In genomic region chr2:215411941-215412743, GRCh38 we compare ENCODE assay signal across 22 cellular contexts. TPM values are rescaled to one million over a fixed set of nuclear protein-coding genes. Genes with fewer than 3 reads are reported as not detected.
DNase-seq lines count a peak whose midpoint lies in the region; ATAC-seq and TF ChIP-seq lines count a peak whose summit lies in the region.
"Had no signal": no experiment of that assay in that cellular context is flagged by ENCODE, and none has a peak within 500 bp of the region (broad histone marks: within the 10 kb centered on the region; RNA-seq: fewer than 3 reads in every experiment).

No MANE protein-coding gene starts in this region.

- ATAC-seq in SK-N-SH treated with all-trans-retinoic acid at 6 μM for 48 hours, result no peak
- no peak for ATAC-seq in WTC11
- no peak for ATAC-seq in thoracic aorta (ENCODE audit: insufficient number of reproducible peaks, low FRiP score, low read depth)
- no peak for ATAC-seq in activated CD8-positive, alpha-beta T cell treated with anti-CD3 and anti-CD28 coated beads for 36 hours
- ATAC-seq: GM12878, GM23338 had no signal

- TF ChIP-seq POLR2A in esophagus squamous epithelium (IDR thresholded peaks at IDR 0.05), result no peak

- CTCF ChIA-PET in SK-N-SH (lab: Yijun Ruan, JAX) (interaction anchor here (0.9 to 1.3 kb wide), 2 partner anchors 11 to 42 kb away, joined by 3 to 4 read pairs; no protein-coding TSS in a partner anchor), WTC11 (lab: Charles Lee) (no interaction called here)
- CTCF ChIA-PET in activated CD8-positive, alpha-beta T cell treated with anti-CD3 and anti-CD28 coated beads for 36 hours (lab: Charles Lee), result no interaction called here

- no peaks in the 10 kb centered on the region for H3K9me3 ChIP-seq in SK-N-SH
- H3K9me3 ChIP-seq in esophagus squamous epithelium, result no peaks in the 10 kb centered on the region
- H3K9me3 ChIP-seq in thoracic aorta, result no peaks in the 10 kb centered on the region
- H3K9me3 ChIP-seq: BE2C had no signal

- peaks cover 36% of the 10 kb centered on the region for H3K36me3 Mint-ChIP-seq in WTC11
- H3K36me3 Mint-ChIP-seq in activated CD8-positive, alpha-beta T cell treated with anti-CD3 and anti-CD28 coated beads for 36 hours (ENCODE audit: low read depth), result no peaks in the 10 kb centered on the region

- H3K79me2 ChIP-seq in SK-N-SH (ENCODE audit: insufficient read depth), result peaks cover 77% of the 10 kb centered on the region

- 95% methylated on average over 9 of the region's 9 CpGs for WGBS in SK-N-SH (ENCODE audit: low lambda C conversion rate)
- 93 to 95% methylated on average over 9 of the region's 9 CpGs for WGBS in esophagus squamous epithelium, 2 donors

- TF ChIP-seq CTCF in SK-N-SH (IDR thresholded peaks at IDR 0.05) (no peak), WTC11 (IDR thresholded peaks at IDR 0.05) (no peak), esophagus squamous epithelium (IDR thresholded peaks at IDR 0.05) (no peak), thoracic aorta (IDR thresholded peaks at IDR 0.05) (no peak)
- TF ChIP-seq CTCF in activated CD8-positive, alpha-beta T cell treated with anti-CD3 and anti-CD28 coated beads for 36 hours (IDR thresholded peaks at IDR 0.05), result no peak

- no peak overlapping the region for H3K9ac ChIP-seq in SK-N-SH
- H3K9ac ChIP-seq: KMS-11 had no signal

- no peak overlapping the region for H3K4me3 Mint-ChIP-seq in WTC11
- H3K4me3 Mint-ChIP-seq in activated CD8-positive, alpha-beta T cell treated with anti-CD3 and anti-CD28 coated beads for 36 hours, result no peak overlapping the region
- H3K4me3 Mint-ChIP-seq: CD4-positive, alpha-beta T cell; GM23338 had no signal

- no peaks in the 10 kb centered on the region for H3K27me3 ChIP-seq in SK-N-SH (ENCODE audit: insufficient read depth)
- H3K27me3 ChIP-seq in esophagus squamous epithelium, result no peaks in the 10 kb centered on the region
- H3K27me3 ChIP-seq in thoracic aorta (replicated peaks; ENCODE audit: insufficient read depth), result no peaks in the 10 kb centered on the region
- H3K27me3 ChIP-seq: BE2C had no signal

- DNase-seq in SK-N-SH (no peak), WTC11 (ENCODE audit: low spot score) (no peak), esophagus squamous epithelium (lab: John Stamatoyannopoulos, UW) (no peak), thoracic aorta (ENCODE audit: low spot score) (no peak), substantia nigra (lab: John Stamatoyannopoulos, UW) (no peak)
- no peak for DNase-seq in activated CD8-positive, alpha-beta T cell treated with anti-CD3 and anti-CD28 coated beads for 36 hours
- DNase-seq in activated CD4-positive, CD25-positive, alpha-beta regulatory T cell treated with anti-CD3 and anti-CD28 coated beads, Interleukin-2, amount 50 U/mL, for 72 hours, result no peak
- DNase-seq: BE2C; CD4-positive, alpha-beta T cell; EL; HCEC 1CT; MV-4-11; NCI-H1694 treated with DMSO at 0.1 percent for 48 hours; NCI-H2107; NCI-H510A; NCI-H748 treated with DMSO at 0.1 percent for 48 hours; SIG-M5 had no signal

- peaks cover 45 to 92% of the 10 kb centered on the region in 2 experiments for H3K36me3 ChIP-seq in SK-N-SH (replicated peaks in 1 of 2; ENCODE audit: control insufficient read depth in 1 of 2, insufficient read depth in 2 of 2, low read length in 1 of 2)
- peaks cover 0 to 24% (median 0%) of the 10 kb centered on the region in 3 donors for H3K36me3 ChIP-seq in esophagus squamous epithelium
- H3K36me3 ChIP-seq in thoracic aorta, result peaks cover 58% of the 10 kb centered on the region
- H3K36me3 ChIP-seq: BE2C had no signal

- H3K9me3 Mint-ChIP-seq in WTC11, result no peaks in the 10 kb centered on the region
- H3K9me3 Mint-ChIP-seq in activated CD8-positive, alpha-beta T cell treated with anti-CD3 and anti-CD28 coated beads for 36 hours, result no peaks in the 10 kb centered on the region
- H3K9me3 Mint-ChIP-seq: CD4-positive, alpha-beta T cell; GM23338 had no signal

- H3K9me2 ChIP-seq in SK-N-SH, result no peaks in the 10 kb centered on the region

- peaks cover 69% of the 10 kb centered on the region for H4K20me1 ChIP-seq in SK-N-SH (ENCODE audit: insufficient read depth)

- H3K27me3 Mint-ChIP-seq in WTC11 (ENCODE audit: low read depth), result no peaks in the 10 kb centered on the region
- peaks cover 22% of the 10 kb centered on the region for H3K27me3 Mint-ChIP-seq in activated CD8-positive, alpha-beta T cell treated with anti-CD3 and anti-CD28 coated beads for 36 hours

- H2AFZ ChIP-seq in SK-N-SH (ENCODE audit: low read depth), result no peak overlapping the region
- H2AFZ ChIP-seq: GM23338 had no signal

- no peak for TF ChIP-seq EP300 in SK-N-SH (IDR thresholded peaks at IDR 0.05; ENCODE audit: borderline replicate concordance in 1 of 2, low read depth in 1 of 2, low read length in 1 of 2)

- no peak for TF ChIP-seq RAD21 in SK-N-SH (IDR thresholded peaks at IDR 0.05; ENCODE audit: low read length)

- peaks cover 97% of the 10 kb centered on the region for H3F3A ChIP-seq in SK-N-SH (replicated peaks; ENCODE audit: insufficient read depth)

- no peak overlapping the region for H3K4me3 ChIP-seq in SK-N-SH (ENCODE audit: low read depth in 2 of 2, low read length in 1 of 2)
- no peak overlapping the region for H3K4me3 ChIP-seq in esophagus squamous epithelium
- no peak overlapping the region for H3K4me3 ChIP-seq in thoracic aorta
- H3K4me3 ChIP-seq: GM12878, GM23338 had no signal

- H3K27ac ChIP-seq in SK-N-SH (ENCODE audit: low read depth in 2 of 2, low read length in 1 of 2) (peak overlapping the region in 1 of 2 experiments; percentile 83; a peak in 2 of 4 replicates), esophagus squamous epithelium (peak overlapping the region in 3 of 4 donors; percentile 33 to 45 (median 37)), thoracic aorta (peak overlapping the region; percentile 39 to 62), substantia nigra (ENCODE audit: low read depth, low read length, poor library complexity, severe bottlenecking) (no peak overlapping the region)
- H3K27ac ChIP-seq: 22Rv1, KMS-11 had no signal

- POLR2A ChIA-PET in SK-N-SH (lab: Yijun Ruan, JAX), result no interaction called here
- POLR2A ChIA-PET in WTC11 (lab: Charles Lee), result no interaction called here
- POLR2A ChIA-PET in activated CD8-positive, alpha-beta T cell treated with anti-CD3 and anti-CD28 coated beads for 36 hours (lab: Charles Lee), result no interaction called here

- H3K27ac Mint-ChIP-seq in WTC11, result no peak overlapping the region
- no peak overlapping the region for H3K27ac Mint-ChIP-seq in activated CD8-positive, alpha-beta T cell treated with anti-CD3 and anti-CD28 coated beads for 36 hours
- H3K27ac Mint-ChIP-seq: CD4-positive, alpha-beta T cell had no signal

- intact Hi-C loops in esophagus squamous epithelium (cut with DNase I), result no loop called here
- intact Hi-C loops in activated CD8-positive, alpha-beta T cell treated with anti-CD3 and anti-CD28 coated beads for 36 hours (cut with micrococcal nuclease), result no loop called here

- peaks cover 0 to 58% of the 10 kb centered on the region in 2 experiments; a peak in 3 of 4 replicates for H3K4me1 ChIP-seq in SK-N-SH (ENCODE audit: control insufficient read depth in 1 of 2, insufficient read depth in 2 of 2, low read depth in 1 of 2, low read length in 1 of 2)
- H3K4me1 ChIP-seq in esophagus squamous epithelium, result peaks cover 0 to 15% (median 4%) of the 10 kb centered on the region in 3 donors
- H3K4me1 ChIP-seq in thoracic aorta (ENCODE audit: control insufficient read depth in 1 of 2, low read depth in 2 of 2), result peaks cover 4 to 57% of the 10 kb centered on the region in 2 donors
- H3K4me1 ChIP-seq: BE2C had no signal

- peaks cover 3% of the 10 kb centered on the region; the same call in 1 of the 2 replicates for H3K4me1 Mint-ChIP-seq in WTC11
- peaks cover 16% of the 10 kb centered on the region for H3K4me1 Mint-ChIP-seq in activated CD8-positive, alpha-beta T cell treated with anti-CD3 and anti-CD28 coated beads for 36 hours (ENCODE audit: low read depth)

- peak overlapping the region; percentile 21; the same call in 1 of the 2 replicates for H3K4me2 ChIP-seq in SK-N-SH
- H3K4me2 ChIP-seq: GM23338, KMS-11 had no signal

TF ChIP-seq in SK-N-SH treated with all-trans-retinoic acid at 6 μM for 48 hours, 23 proteins besides CTCF, POLR2A, EP300 and RAD21 (continues in another document):
- TF ChIP-seq ISL1 (CRISPR knock-in tag; IDR thresholded peaks at IDR 0.05), result no peak
- no peak for TF ChIP-seq ARNTL (CRISPR knock-in tag; IDR thresholded peaks at IDR 0.05; ENCODE audit: borderline replicate concordance, low read depth)
- no peak for TF ChIP-seq TOX (CRISPR knock-in tag; IDR thresholded peaks at IDR 0.05; ENCODE audit: borderline replicate concordance)

TF ChIP-seq in WTC11, 78 proteins besides CTCF, POLR2A, EP300 and RAD21:
- TF ChIP-seq RORB (CRISPR knock-in tag; IDR thresholded peaks at IDR 0.05) (peak; percentile 6; the same call in 1 of the 2 replicates), ZSCAN18 (CRISPR knock-in tag; IDR thresholded peaks at IDR 0.05) (no peak)

RNA-seq across cellular contexts. Expression of gene FN1, which starts 23.7 kb away (rescaled TPM):
- polyA plus RNA-seq in SK-N-SH (2012; rRNA removed), result 1,637 and 1,671 TPM in 2 replicates
- polyA plus RNA-seq in SK-N-SH (2012; cell fraction: cytosol; rRNA removed), result 978 and 1,254 TPM in 2 replicates
- polyA plus RNA-seq in SK-N-SH (2012; cell fraction: nucleus; rRNA removed), result 2,323 and 4,066 TPM in 2 replicates
- total RNA-seq in WTC11 (2021) (102 to 115 TPM (median 111 TPM) in 3 replicates), esophagus squamous epithelium (100 to 1,000 TPM in 2 of 4 donors, 10 to 100 TPM in 2; 15.7 to 393 (median 112) TPM), thoracic aorta (1,000 to 10,000 TPM; 6,415 to 8,882 TPM)
- total RNA-seq in activated CD8-positive, alpha-beta T cell treated with anti-CD3 and anti-CD28 coated beads for 36 hours, result under 1 TPM in 1 of 2 experiments, not detected in 1; 0.11 TPM

Comparison
In these comparisons a context has a peak if more than half of its experiments do, and no peak if none do; other contexts are left out.
1. RNA of gene FN1, which starts 23.7 kb away (total RNA-seq): 6,415 to 8,882 TPM in thoracic aorta; 15.7 to 393 TPM in esophagus squamous epithelium, 102 to 115 TPM in WTC11 and 0.11 TPM in activated CD8-positive, alpha-beta T cell treated with anti-CD3 and anti-CD28 coated beads for 36 hours; every median in the first group is over 10 times any median in the second.